10 cellular contexts compared by ENCODE assay signal in genomic region chr19:15199219-15199651, GRCh38. TPM values are rescaled to one million over a fixed set of nuclear protein-coding genes. Genes with fewer than 3 reads are reported as not detected.
DNase-seq lines count a peak whose midpoint lies in the region; ATAC-seq, FAIRE-seq and TF ChIP-seq lines count a peak whose summit lies in the region.
"Had no signal": no experiment of that assay in that cellular context is flagged by ENCODE, and none has a peak within 500 bp of the region (broad histone marks: within the 10 kb centered on the region; RNA-seq: fewer than 3 reads in every experiment).

No MANE protein-coding gene starts in this region.

- H3K36me3 Mint-ChIP-seq in endodermal cell (ENCODE audit: low read depth) = peaks cover 21% of the 10 kb centered on the region
- no peaks in the 10 kb centered on the region for H3K36me3 Mint-ChIP-seq in activated CD8-positive, alpha-beta T cell treated with anti-CD3 and anti-CD28 coated beads, Interleukin-2, amount 10 ng/mL, durations not matched to agents 7 days and 5 days (ENCODE audit: low read depth)
- H3K36me3 Mint-ChIP-seq: activated naive CD8-positive, alpha-beta T cell treated with anti-CD3 and anti-CD28 coated beads, Interleukin-2, amount 10 ng/mL, durations not matched to agents 7 days and 5 days had no signal

- H3K9ac ChIP-seq in endodermal cell (ENCODE audit: extremely low read depth, low read length, poor library complexity, severe bottlenecking) (peak overlapping the region; percentile 9), neural cell (ENCODE audit: low read length) (peak overlapping the region; percentile 49)

- H3K27me3 ChIP-seq in ACC112 (ENCODE audit: insufficient read depth, low read length) (no peaks in the 10 kb centered on the region), endodermal cell (ENCODE audit: control insufficient read depth, insufficient read depth, low read length, poor library complexity, severe bottlenecking) (no peaks in the 10 kb centered on the region), neural cell (ENCODE audit: insufficient read depth, low read depth, low read length) (no peaks in the 10 kb centered on the region)

- ATAC-seq in HG02678 (IDR thresholded peaks at IDR 0.05; ENCODE audit: unreplicated experiment) (no peak), HG03139 (IDR thresholded peaks at IDR 0.05; ENCODE audit: unreplicated experiment) (no peak)
- no peak for ATAC-seq in activated CD8-positive, alpha-beta T cell treated with anti-CD3 and anti-CD28 coated beads, Interleukin-2, amount 10 ng/mL, durations not matched to agents 7 days and 5 days

- TF ChIP-seq CTCF in endodermal cell (conservative IDR thresholded peaks at IDR 0.05) = no peak
- no peak for TF ChIP-seq CTCF in neural cell (IDR thresholded peaks at IDR 0.05; ENCODE audit: poor library complexity, severe bottlenecking)

- peaks cover 8% of the 10 kb centered on the region for H3K4me1 Mint-ChIP-seq in endodermal cell
- peaks cover 10% of the 10 kb centered on the region for H3K4me1 Mint-ChIP-seq in activated CD8-positive, alpha-beta T cell treated with anti-CD3 and anti-CD28 coated beads, Interleukin-2, amount 10 ng/mL, durations not matched to agents 7 days and 5 days (ENCODE audit: low read depth)

- POLR2A ChIA-PET in activated CD8-positive, alpha-beta T cell treated with anti-CD3 and anti-CD28 coated beads, Interleukin-2, amount 10 ng/mL, durations not matched to agents 7 days and 5 days (lab: Charles Lee) = no interaction called here

- no peak for TF ChIP-seq RAD21 in neural cell (conservative IDR thresholded peaks at IDR 0.05)

- H3K27me3 Mint-ChIP-seq in endodermal cell (ENCODE audit: insufficient read depth) = peaks cover 4% of the 10 kb centered on the region
- H3K27me3 Mint-ChIP-seq in activated CD8-positive, alpha-beta T cell treated with anti-CD3 and anti-CD28 coated beads, Interleukin-2, amount 10 ng/mL, durations not matched to agents 7 days and 5 days (ENCODE audit: low read depth) = peaks cover 53% of the 10 kb centered on the region

- H3K27ac ChIP-seq in ACC112 (ENCODE audit: low read depth, low read length) (no peak overlapping the region), endodermal cell (ENCODE audit: low read depth, low read length) (peak overlapping the region; percentile 90), neural cell (ENCODE audit: low read length) (no peak overlapping the region)

- CTCF ChIA-PET in activated CD8-positive, alpha-beta T cell treated with anti-CD3 and anti-CD28 coated beads, Interleukin-2, amount 10 ng/mL, durations not matched to agents 7 days and 5 days (lab: Charles Lee) = interaction anchor here (1.2 kb wide), 1 partner anchor 21 kb away, joined by 3 read pairs; no protein-coding TSS in a partner anchor

- peak overlapping the region; percentile 66 for H3K4me3 Mint-ChIP-seq in endodermal cell
- no peak overlapping the region for H3K4me3 Mint-ChIP-seq in activated CD8-positive, alpha-beta T cell treated with anti-CD3 and anti-CD28 coated beads, Interleukin-2, amount 10 ng/mL, durations not matched to agents 7 days and 5 days
- H3K4me3 Mint-ChIP-seq: activated naive CD8-positive, alpha-beta T cell treated with anti-CD3 and anti-CD28 coated beads, Interleukin-2, amount 10 ng/mL, durations not matched to agents 7 days and 5 days had no signal

- H3K36me3 ChIP-seq in ACC112 (ENCODE audit: insufficient read depth, low read length) (no peaks in the 10 kb centered on the region), endodermal cell (ENCODE audit: control insufficient read depth, insufficient read depth, low read length) (peaks cover 28% of the 10 kb centered on the region), neural cell (ENCODE audit: insufficient read depth, low read length) (no peaks in the 10 kb centered on the region)

- no peak overlapping the region for H2AFZ ChIP-seq in ACC112 (ENCODE audit: low read length, unreplicated experiment)
- no peak overlapping the region for H2AFZ ChIP-seq in neural cell (ENCODE audit: low read depth, low read length)

- FAIRE-seq in HTR-8/SVneo (lab: Jason Lieb, UNC) = peak; percentile 98

- no peaks in the 10 kb centered on the region for H4K20me1 ChIP-seq in neural cell (ENCODE audit: insufficient read depth)

- no peak for DNase-seq in HTR-8/SVneo (ENCODE audit: insufficient read length, low spot score)
- DNase-seq in endodermal cell = no peak
- no peak for DNase-seq in germinal center (ENCODE audit: low spot score)
- DNase-seq in activated CD8-positive, alpha-beta T cell treated with anti-CD3 and anti-CD28 coated beads, Interleukin-2, amount 10 ng/mL, durations not matched to agents 7 days and 5 days = no peak
- DNase-seq: activated naive CD8-positive, alpha-beta T cell treated with anti-CD3 and anti-CD28 coated beads, Interleukin-2, amount 10 ng/mL, durations not matched to agents 7 days and 5 days; kidney glomerular epithelial cell had no signal

- H3K4me1 ChIP-seq in ACC112 (ENCODE audit: control insufficient read depth, insufficient read depth, low read length, unreplicated experiment) (peaks cover 13% of the 10 kb centered on the region), endodermal cell (ENCODE audit: control insufficient read depth, insufficient read depth, low read length) (no peaks in the 10 kb centered on the region)

- no peak for TF ChIP-seq EP300 in neural cell (conservative IDR thresholded peaks at IDR 0.05; ENCODE audit: poor library complexity, severe bottlenecking)

- H3K4me3 ChIP-seq in ACC112 (ENCODE audit: low read depth, low read length) (peak overlapping the region; percentile 92), endodermal cell (ENCODE audit: low read length) (peak overlapping the region; percentile 77), neural cell (ENCODE audit: low read length) (peak overlapping the region; percentile 59)

- H3K79me2 ChIP-seq in ACC112 (ENCODE audit: control insufficient read depth, insufficient read depth, low read length, unreplicated experiment) = no peaks in the 10 kb centered on the region
- H3K79me2 ChIP-seq in neural cell (replicated peaks; ENCODE audit: insufficient read depth, low read length) = peaks cover 11% of the 10 kb centered on the region

- H3K9me2 ChIP-seq in neural cell (ENCODE audit: insufficient read depth, low read length) = no peaks in the 10 kb centered on the region

- 83 to 100% methylated on average over 4 to 9 of the region's 9 CpGs for WGBS in endodermal cell (ENCODE audit: insufficient coverage in 1 of 2, insufficient read length in 1 of 2), 2 experiments

- no peaks in the 10 kb centered on the region for H3K9me3 Mint-ChIP-seq in endodermal cell
- H3K9me3 Mint-ChIP-seq in activated CD8-positive, alpha-beta T cell treated with anti-CD3 and anti-CD28 coated beads, Interleukin-2, amount 10 ng/mL, durations not matched to agents 7 days and 5 days (ENCODE audit: insufficient read depth) = no peaks in the 10 kb centered on the region
- H3K9me3 Mint-ChIP-seq: activated naive CD8-positive, alpha-beta T cell treated with anti-CD3 and anti-CD28 coated beads, Interleukin-2, amount 10 ng/mL, durations not matched to agents 7 days and 5 days had no signal

- no peaks in the 10 kb centered on the region for H3F3A ChIP-seq in neural cell (ENCODE audit: insufficient read depth, low read length, poor library complexity, severe bottlenecking)

- H3K4me2 ChIP-seq in neural cell (ENCODE audit: low read length) = no peak overlapping the region

- peak overlapping the region; percentile 64 for H3K27ac Mint-ChIP-seq in endodermal cell
- no peak overlapping the region for H3K27ac Mint-ChIP-seq in activated CD8-positive, alpha-beta T cell treated with anti-CD3 and anti-CD28 coated beads, Interleukin-2, amount 10 ng/mL, durations not matched to agents 7 days and 5 days
- H3K27ac Mint-ChIP-seq: activated naive CD8-positive, alpha-beta T cell treated with anti-CD3 and anti-CD28 coated beads, Interleukin-2, amount 10 ng/mL, durations not matched to agents 7 days and 5 days had no signal

- H3K9me3 ChIP-seq in endodermal cell (ENCODE audit: control insufficient read depth, low read length) = no peaks in the 10 kb centered on the region
- no peaks in the 10 kb centered on the region for H3K9me3 ChIP-seq in neural cell (ENCODE audit: low read length)

TF ChIP-seq in neural cell, 6 proteins besides CTCF, POLR2A, EP300 and RAD21:
- TF ChIP-seq MXI1 (conservative IDR thresholded peaks at IDR 0.05; ENCODE audit: poor library complexity, severe bottlenecking) = no peak

RNA-seq across cellular contexts. Expression of gene NOTCH3, which starts 1.6 kb away (rescaled TPM):
- total RNA-seq in endodermal cell = 100 to 1,000 TPM; 140 to 171 TPM
- 176 TPM for polyA plus RNA-seq in endodermal cell (2013, experiment 1 of 2)
- polyA plus RNA-seq in endodermal cell (2013, experiment 2 of 2) = 186 TPM
- polyA plus RNA-seq in neural cell = 0.21 and 0.34 TPM in 2 replicates
- polyA minus RNA-seq in neural cell = 1.5 and 1.7 TPM in 2 replicates
- total RNA-seq in activated CD8-positive, alpha-beta T cell treated with anti-CD3 and anti-CD28 coated beads, Interleukin-2, amount 10 ng/mL, durations not matched to agents 7 days and 5 days = not detected

RNA-seq across cellular contexts. Expression of gene EPHX3, which starts 33.0 kb away (rescaled TPM):
- 10 to 100 TPM; 14.5 to 18.7 TPM for total RNA-seq in endodermal cell
- 5.4 TPM for polyA plus RNA-seq in endodermal cell (2013, experiment 1 of 2)
- 4.5 TPM for polyA plus RNA-seq in endodermal cell (2013, experiment 2 of 2)
- not detected in 2 replicates for polyA plus RNA-seq in neural cell
- not detected in 2 replicates for polyA minus RNA-seq in neural cell
- total RNA-seq in activated CD8-positive, alpha-beta T cell treated with anti-CD3 and anti-CD28 coated beads, Interleukin-2, amount 10 ng/mL, durations not matched to agents 7 days and 5 days = under 1 TPM; 0.21 to 0.29 TPM
- total RNA-seq: activated naive CD8-positive, alpha-beta T cell treated with anti-CD3 and anti-CD28 coated beads, Interleukin-2, amount 10 ng/mL, durations not matched to agents 7 days and 5 days had no signal

Comparison
In these comparisons a context has a peak if more than half of its experiments do, and no peak if none do; other contexts are left out.
1. RNA of gene NOTCH3, which starts 1.6 kb away (total RNA-seq): 140 to 171 TPM in endodermal cell; not detected in activated CD8-positive, alpha-beta T cell treated with anti-CD3 and anti-CD28 coated beads, Interleukin-2, amount 10 ng/mL, durations not matched to agents 7 days and 5 days; every median in the first group is over 100 times any median in the second.
2. RNA of gene EPHX3, which starts 33.0 kb away (total RNA-seq): 14.5 to 18.7 TPM in endodermal cell; 0.21 to 0.29 TPM in activated CD8-positive, alpha-beta T cell treated with anti-CD3 and anti-CD28 coated beads, Interleukin-2, amount 10 ng/mL, durations not matched to agents 7 days and 5 days; every median in the first group is over 10 times any median in the second.
3. Peak in every context shown above with its lines, with median percentiles within 50 percentile points of each other: H3K4me3 ChIP-seq.